Comparison of ENCODE assay signal across 8 cellular contexts in genomic region chr5:141369994-141370848, GRCh38. TPM values are rescaled to one million over a fixed set of nuclear protein-coding genes. Genes with fewer than 3 reads are reported as not detected.
DNase-seq lines count a peak whose midpoint lies in the region; ATAC-seq and TF ChIP-seq lines count a peak whose summit lies in the region.

Gene PCDHGB3, plus strand, starts transcription at chr5:141370242. Its CDS starts 153 bp downstream, at chr5:141370395.

- H3K79me2 ChIP-seq in DOHH2 (ENCODE audit: control insufficient read depth, low read length): peaks cover 37% of the 10 kb centered on the region
- no peaks in the 10 kb centered on the region for H3K79me2 ChIP-seq in MM.1S (ENCODE audit: low read length)

- peak within 1 kb of the TSS; percentile 98 for H2AFZ ChIP-seq in MM.1S (ENCODE audit: low read length)

- peak; percentile 72 for TF ChIP-seq CTCF in DOHH2 (IDR thresholded peaks at IDR 0.05; ENCODE audit: low read depth, low read length, poor library complexity, severe bottlenecking)
- TF ChIP-seq CTCF in MM.1S (IDR thresholded peaks at IDR 0.05; ENCODE audit: low read length): peak; percentile 73
- TF ChIP-seq CTCF in body of pancreas (IDR thresholded peaks at IDR 0.05): peak in 4 of 7 experiments; percentile 21 to 34 (median 25)
- no peak for TF ChIP-seq CTCF in BE2C (IDR thresholded peaks at IDR 0.05; ENCODE audit: low read depth, low read length)

- no peaks in the 10 kb centered on the region for H3K9me2 ChIP-seq in DOHH2 (replicated peaks; ENCODE audit: control insufficient read depth, low read length)
- no peaks in the 10 kb centered on the region for H3K9me2 ChIP-seq in MM.1S (replicated peaks; ENCODE audit: insufficient read depth, low read length)

- H3K4me2 ChIP-seq in DOHH2 (ENCODE audit: low read length) (peak within 1 kb of the TSS; percentile 64), MM.1S (ENCODE audit: low read depth, low read length) (peak within 1 kb of the TSS; percentile 92)

- H3K27ac ChIP-seq in DOHH2 (ENCODE audit: low read depth, low read length): no peak within 1 kb of the TSS; the same call in 1 of the 2 replicates
- no peak within 1 kb of the TSS for H3K27ac ChIP-seq in MM.1S (ENCODE audit: low read length)
- H3K27ac ChIP-seq in body of pancreas: no peak within 1 kb of the TSS

- no peaks in the 10 kb centered on the region for H4K20me1 ChIP-seq in DOHH2 (ENCODE audit: control insufficient read depth, insufficient read depth, low read depth, low read length)
- no peaks in the 10 kb centered on the region for H4K20me1 ChIP-seq in MM.1S (ENCODE audit: insufficient read depth, low read length)

- 14 to 22% methylated on average over 32 of the region's 32 CpGs for WGBS in body of pancreas, 2 donors

- H3K4me3 ChIP-seq in DOHH2 (ENCODE audit: low read length): peak within 1 kb of the TSS; percentile 73
- peak within 1 kb of the TSS; percentile 68 for H3K4me3 ChIP-seq in MM.1S (ENCODE audit: low read length)
- no peak within 1 kb of the TSS for H3K4me3 ChIP-seq in body of pancreas
- H3K4me3 ChIP-seq in BE2C (ENCODE audit: low read depth, low read length): no peak within 1 kb of the TSS

- peak; percentile 93 for ATAC-seq in GM21526 (IDR thresholded peaks at IDR 0.05; ENCODE audit: low FRiP score, unreplicated experiment)
- ATAC-seq in body of pancreas: peak; percentile 47

- H3F3A ChIP-seq in DOHH2 (ENCODE audit: control insufficient read depth, insufficient read depth) (0 out of 2 replicates have a peak, but pooled peaks cover 3% of the 10 kb centered on the region), MM.1S (ENCODE audit: insufficient read depth, low read length) (no peaks in the 10 kb centered on the region)

- peaks cover 17% of the 10 kb centered on the region for H3K4me1 ChIP-seq in DOHH2 (ENCODE audit: control insufficient read depth, low read length)
- no peaks in the 10 kb centered on the region for H3K4me1 ChIP-seq in MM.1S (ENCODE audit: low read length)
- H3K4me1 ChIP-seq in body of pancreas: no peaks in the 10 kb centered on the region
- no peaks in the 10 kb centered on the region for H3K4me1 ChIP-seq in BE2C

- DNase-seq in MM.1S (peak; percentile 82), body of pancreas (peak in 3 of 4 donors; percentile 31 to 39 (median 36)), lung microvascular endothelial cell (ENCODE audit: low read depth in 2 of 2) (peak; percentile 59 to 84), BE2C (no peak), epidermal melanocyte (ENCODE audit: insufficient read length, low spot score) (no peak), NCI-H187 treated with DMSO at 0.1 percent for 48 hours (lab: John Stamatoyannopoulos, UW) (no peak)

- TF ChIP-seq POLR2A in body of pancreas (IDR thresholded peaks at IDR 0.05): no peak

- peak within 1 kb of the TSS; percentile 30; the same call in 1 of the 2 replicates for H3K9ac ChIP-seq in MM.1S (ENCODE audit: low read length)

- H3K9me3 ChIP-seq in DOHH2 (ENCODE audit: control insufficient read depth, insufficient read depth, low read length): peaks cover 59% of the 10 kb centered on the region
- H3K9me3 ChIP-seq in MM.1S (replicated peaks; ENCODE audit: insufficient read depth, low read length): no peaks in the 10 kb centered on the region
- peaks cover 0 to 72% (median 21%) of the 10 kb centered on the region in 3 donors for H3K9me3 ChIP-seq in body of pancreas
- peaks cover 2% of the 10 kb centered on the region; the same call in 1 of the 2 replicates for H3K9me3 ChIP-seq in BE2C

- H3K36me3 ChIP-seq in DOHH2 (ENCODE audit: control insufficient read depth, low read length): peaks cover 64% of the 10 kb centered on the region
- no peaks in the 10 kb centered on the region for H3K36me3 ChIP-seq in MM.1S (replicated peaks; ENCODE audit: insufficient read depth, low read length)
- no peaks in the 10 kb centered on the region for H3K36me3 ChIP-seq in body of pancreas (replicated peaks in 1 of 2; ENCODE audit: insufficient read depth in 1 of 2, low read depth in 2 of 2)
- H3K36me3 ChIP-seq in BE2C: peaks cover 37% of the 10 kb centered on the region

- intact Hi-C loops in body of pancreas (cut with DNase I): no loop called here

- H3K27me3 ChIP-seq in DOHH2 (ENCODE audit: control insufficient read depth, low read length): no peaks in the 10 kb centered on the region
- H3K27me3 ChIP-seq in MM.1S (replicated peaks; ENCODE audit: insufficient read depth, low read length): no peaks in the 10 kb centered on the region; the same call in 1 of the 2 replicates
- no peaks in the 10 kb centered on the region for H3K27me3 ChIP-seq in body of pancreas
- no peaks in the 10 kb centered on the region for H3K27me3 ChIP-seq in BE2C

RNA-seq across cellular contexts. Expression of gene PCDHGB3, which starts in this region (rescaled TPM):
- 10 to 100 TPM in 1 of 2 donors, 1 to 10 TPM in 1; 4.2 to 10.2 TPM for total RNA-seq in body of pancreas
- total RNA-seq in lung microvascular endothelial cell: 2.0 and 3.8 TPM in 2 replicates
- polyA plus RNA-seq in BE2C (2012; ENCODE audit: insufficient read depth, insufficient read length, low read depth): 3.1 TPM

Comparison
In these comparisons a context has a peak if more than half of its experiments do, and no peak if none do; other contexts are left out.
1. H3K4me3 ChIP-seq: peak in DOHH2 (single experiment) and MM.1S (single experiment); none in body of pancreas (0 of 2) and BE2C (single experiment).
2. DNase-seq: peak in MM.1S (single experiment), body of pancreas (3 of 4) and lung microvascular endothelial cell (2 of 2); none in BE2C (single experiment), epidermal melanocyte (single experiment) and NCI-H187 treated with DMSO at 0.1 percent for 48 hours (single experiment).